ENCODE assay signal across 8 cellular contexts in the genomic region with DNA sequence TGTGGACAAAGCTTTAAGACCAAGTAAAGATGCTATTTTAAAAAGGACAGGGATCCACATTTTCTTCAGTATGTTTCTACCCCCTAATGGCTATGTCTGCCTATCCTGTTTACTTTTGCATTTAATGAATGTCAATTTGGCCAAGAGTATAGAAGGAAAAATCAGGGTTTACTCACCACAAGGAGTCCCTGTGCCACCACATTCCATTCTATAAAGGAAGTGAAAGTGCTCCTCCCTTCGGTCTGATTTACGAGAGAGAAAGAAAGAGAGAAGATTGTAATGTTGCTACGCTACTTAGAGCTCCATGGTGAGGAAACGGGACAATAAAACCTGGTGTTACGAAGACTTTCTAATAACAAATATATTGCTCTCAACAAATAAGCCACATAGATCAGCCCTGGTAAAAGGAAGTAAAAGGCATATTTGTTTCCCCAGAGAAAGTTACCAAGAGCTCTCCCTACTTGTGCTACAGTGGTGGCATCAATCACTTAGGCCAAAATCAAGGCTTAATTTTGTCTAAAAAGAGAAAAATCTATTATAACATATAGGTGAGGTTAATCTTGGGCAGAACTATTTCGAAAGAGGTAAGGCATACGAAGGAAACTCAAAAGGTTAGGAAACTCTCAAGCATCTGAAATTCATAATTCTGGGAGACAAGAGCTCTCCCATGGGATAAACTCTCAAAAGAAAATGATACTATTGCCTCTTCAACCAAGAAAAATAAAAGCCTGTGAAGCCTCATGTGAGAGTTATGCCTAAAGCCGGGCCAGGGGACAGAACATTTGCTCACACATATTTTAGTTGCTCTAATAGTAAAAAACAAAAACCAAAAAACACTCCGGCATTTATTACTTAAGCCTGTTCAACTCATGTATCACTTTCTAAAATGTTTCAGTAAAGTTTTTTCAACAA. TPM values are rescaled to one million over a fixed set of nuclear protein-coding genes. Genes with fewer than 3 reads are reported as not detected.
DNase-seq lines count a peak whose midpoint lies in the region; ATAC-seq, FAIRE-seq and TF ChIP-seq lines count a peak whose summit lies in the region.

No MANE protein-coding gene starts in this region.

- H3K4me3 ChIP-seq in H1 (ENCODE audit: extremely low read depth in 1 of 4, insufficient read depth in 2 of 4, low read depth in 3 of 4, low read length in 4 of 4) (no peak overlapping the region), mucosa of descending colon (no peak overlapping the region)

- peak; percentile 79 for DNase-seq in EH (ENCODE audit: low read depth)
- peak; percentile 50 for DNase-seq in HFFc6
- DNase-seq in NCI-H510A (lab: John Stamatoyannopoulos, UW), result peak; percentile 2
- DNase-seq in H1 (ENCODE audit: low read depth in 1 of 2, low spot score in 2 of 2), result no peak
- DNase-seq in mucosa of descending colon, result peak in 1 of 3 donors; percentile 38
- DNase-seq in HuH-7.5 (ENCODE audit: low spot score), result no peak
- DNase-seq in GDM1 (lab: John Stamatoyannopoulos, UW), result no peak
- DNase-seq in activated T-helper 1 cell treated with anti-CD3 and anti-CD28 coated beads, Interleukin-12 subunit alpha, Interleukin-12 subunit beta, Interleukin-2, Interleukin-4 antibody, amounts not matched to agents 30 ng/mL and 10 ng/mL and 1 ng/mL, durations not matched to agents 14 hours and 24 hours and 36 hours (ENCODE audit: low spot score), result no peak

- H3K14ac ChIP-seq in H1 (ENCODE audit: insufficient read length), result no peak overlapping the region

- FAIRE-seq in H1 (lab: Jason Lieb, UNC), result peak; percentile 93

- no peak overlapping the region for H2BK12ac ChIP-seq in H1 (ENCODE audit: low read depth, low read length)

- H4K8ac ChIP-seq in H1 (ENCODE audit: extremely low read depth, insufficient read depth, low read length), result no peak overlapping the region

- no peaks in the 10 kb centered on the region for H3K27me3 Mint-ChIP-seq in HFFc6 (ENCODE audit: insufficient read depth)
- H3K27me3 Mint-ChIP-seq in activated T-helper 1 cell treated with anti-CD3 and anti-CD28 coated beads, Interleukin-12 subunit alpha, Interleukin-12 subunit beta, Interleukin-2, Interleukin-4 antibody, amounts not matched to agents 30 ng/mL and 10 ng/mL and 1 ng/mL, durations not matched to agents 14 hours and 24 hours and 36 hours (ENCODE audit: insufficient read depth), result no peaks in the 10 kb centered on the region

- no peaks in the 10 kb centered on the region for H4K20me1 ChIP-seq in H1 (replicated peaks in 1 of 2; ENCODE audit: control insufficient read depth in 1 of 2, insufficient read depth in 2 of 2, low read length in 2 of 2)

- H3K27ac Mint-ChIP-seq in HFFc6, result peak overlapping the region; percentile 57
- H3K27ac Mint-ChIP-seq in activated T-helper 1 cell treated with anti-CD3 and anti-CD28 coated beads, Interleukin-12 subunit alpha, Interleukin-12 subunit beta, Interleukin-2, Interleukin-4 antibody, amounts not matched to agents 30 ng/mL and 10 ng/mL and 1 ng/mL, durations not matched to agents 14 hours and 24 hours and 36 hours, result no peak overlapping the region

- no peak overlapping the region for H3K4ac ChIP-seq in H1 (replicated peaks; ENCODE audit: insufficient read length, low read depth, low read length)

- H4K91ac ChIP-seq in H1 (replicated peaks; ENCODE audit: insufficient read length, low read length), result no peak overlapping the region

- H3K23ac ChIP-seq in H1 (ENCODE audit: insufficient read length), result no peak overlapping the region

- WGBS in H1 (ENCODE audit: extremely low coverage in 1 of 2, insufficient coverage in 1 of 2, insufficient read length in 1 of 2, insufficient replicate concordance in 2 of 2, low coverage in 1 of 2, low lambda C conversion rate in 2 of 2, missing lambda C conversion rate in 1 of 2), 2 experiments, result 69% methylated on average over 9 of the region's 9 CpGs; no CpG with 5 or more reads in 1 of the 2 experiments

- H3K4me1 ChIP-seq in H1 (replicated peaks in 1 of 4; ENCODE audit: control insufficient read depth in 3 of 4, insufficient read depth in 4 of 4, low read length in 3 of 4) (peaks cover 0 to 3% (median 1%) of the 10 kb centered on the region in 4 experiments; a peak in 2 of 7 replicates), mucosa of descending colon (ENCODE audit: low read depth) (peaks cover 5% of the 10 kb centered on the region)

- no peak overlapping the region for H3K9ac ChIP-seq in H1 (replicated peaks in 1 of 4; ENCODE audit: extremely low read depth in 1 of 4, low read depth in 3 of 4, low read length in 3 of 4)

- no peaks in the 10 kb centered on the region for H3K79me2 ChIP-seq in H1 (ENCODE audit: control insufficient read depth in 1 of 2, insufficient read depth in 2 of 2, low read length in 2 of 2)

- no peak overlapping the region for H3K56ac ChIP-seq in H1 (replicated peaks; ENCODE audit: insufficient read length, low read depth, low read length)

- no peak overlapping the region for H2BK5ac ChIP-seq in H1 (ENCODE audit: low read depth, low read length)

- H3K23me2 ChIP-seq in H1 (ENCODE audit: low read depth, low read length), result no peaks in the 10 kb centered on the region

- H2BK15ac ChIP-seq in H1 (ENCODE audit: low read length), result no peak overlapping the region

- ATAC-seq in mucosa of descending colon, result peak; percentile 99

- TF ChIP-seq POLR2A in H1 (IDR thresholded peaks at IDR 0.05; ENCODE audit: control extremely low read depth in 1 of 2, low read depth in 2 of 2, low read length in 2 of 2), result no peak

- H2BK120ac ChIP-seq in H1 (replicated peaks; ENCODE audit: low read depth, low read length), result no peak overlapping the region

- no peaks in the 10 kb centered on the region for H3K9me3 Mint-ChIP-seq in HFFc6
- no peaks in the 10 kb centered on the region for H3K9me3 Mint-ChIP-seq in activated T-helper 1 cell treated with anti-CD3 and anti-CD28 coated beads, Interleukin-12 subunit alpha, Interleukin-12 subunit beta, Interleukin-2, Interleukin-4 antibody, amounts not matched to agents 30 ng/mL and 10 ng/mL and 1 ng/mL, durations not matched to agents 14 hours and 24 hours and 36 hours

- peak overlapping the region; percentile 66 for H3K4me3 Mint-ChIP-seq in HFFc6
- no peak overlapping the region for H3K4me3 Mint-ChIP-seq in activated T-helper 1 cell treated with anti-CD3 and anti-CD28 coated beads, Interleukin-12 subunit alpha, Interleukin-12 subunit beta, Interleukin-2, Interleukin-4 antibody, amounts not matched to agents 30 ng/mL and 10 ng/mL and 1 ng/mL, durations not matched to agents 14 hours and 24 hours and 36 hours

- H2BK20ac ChIP-seq in H1 (ENCODE audit: low read length), result no peak overlapping the region

- H3K27me3 ChIP-seq in H1 (replicated peaks in 1 of 4; ENCODE audit: control insufficient read depth in 3 of 4, extremely low read depth in 1 of 4, insufficient read depth in 3 of 4, low read length in 3 of 4), result no peaks in the 10 kb centered on the region

- no peak overlapping the region for H3K18ac ChIP-seq in H1 (ENCODE audit: extremely low read depth, low read length)

- peak overlapping the region in 1 of 2 experiments; percentile 24; a peak in 2 of 4 replicates for H3K4me2 ChIP-seq in H1 (ENCODE audit: insufficient read depth in 1 of 2, low read depth in 2 of 2, low read length in 2 of 2)

- H3K27ac ChIP-seq in H1 (ENCODE audit: low read depth, low read length), result no peak overlapping the region

- POLR2A ChIA-PET in H1 (lab: Charles Lee; ENCODE audit: partially characterized antibody), result interaction anchor here (0.8 to 1.5 kb wide), 5 partner anchors 10 to 181 kb away, joined by 3 to 7 read pairs (median 3); a partner anchor contains a TSS

- no peaks in the 10 kb centered on the region for H3K9me3 ChIP-seq in H1 (ENCODE audit: insufficient read depth in 2 of 2, low read depth in 1 of 2, low read length in 1 of 2)
- H3K9me3 ChIP-seq in mucosa of descending colon, result no peaks in the 10 kb centered on the region

- CTCF ChIA-PET in H1 (lab: Charles Lee; ENCODE audit: partially characterized antibody), result interaction anchor here (0.6 to 6.0 kb wide), 30 partner anchors 9 to 1078 kb away, joined by 3 to 57 read pairs (median 3); no protein-coding TSS in a partner anchor

- no peak overlapping the region for H2AFZ ChIP-seq in H1 (ENCODE audit: low read length)

- peak; percentile 53 to 59 for TF ChIP-seq RAD21 in H1 (IDR thresholded peaks at IDR 0.05 in 1 of 2, conservative IDR thresholded peaks at IDR 0.05 in 1 of 2; ENCODE audit: low read depth in 2 of 2, low read length in 2 of 2)

- intact Hi-C loops in mucosa of descending colon (cut with DNase I, micrococcal nuclease), result no loop called here
- intact Hi-C loops in activated T-helper 1 cell treated with anti-CD3 and anti-CD28 coated beads, Interleukin-12 subunit alpha, Interleukin-12 subunit beta, Interleukin-2, Interleukin-4 antibody, amounts not matched to agents 30 ng/mL and 10 ng/mL and 1 ng/mL, durations not matched to agents 14 hours and 24 hours and 36 hours (cut with micrococcal nuclease), result no loop called here

- H4K5ac ChIP-seq in H1 (ENCODE audit: insufficient read length, low read depth, low read length), result no peak overlapping the region

- no peaks in the 10 kb centered on the region for H3K36me3 Mint-ChIP-seq in HFFc6 (ENCODE audit: low read depth)
- peaks cover 23% of the 10 kb centered on the region for H3K36me3 Mint-ChIP-seq in activated T-helper 1 cell treated with anti-CD3 and anti-CD28 coated beads, Interleukin-12 subunit alpha, Interleukin-12 subunit beta, Interleukin-2, Interleukin-4 antibody, amounts not matched to agents 30 ng/mL and 10 ng/mL and 1 ng/mL, durations not matched to agents 14 hours and 24 hours and 36 hours (ENCODE audit: low read depth)

- no peak for TF ChIP-seq EP300 in H1 (IDR thresholded peaks at IDR 0.05; ENCODE audit: borderline replicate concordance in 1 of 2, low read depth in 2 of 2, low read length in 2 of 2)

- peaks cover 19% of the 10 kb centered on the region for H3K4me1 Mint-ChIP-seq in HFFc6 (ENCODE audit: low read depth)
- H3K4me1 Mint-ChIP-seq in activated T-helper 1 cell treated with anti-CD3 and anti-CD28 coated beads, Interleukin-12 subunit alpha, Interleukin-12 subunit beta, Interleukin-2, Interleukin-4 antibody, amounts not matched to agents 30 ng/mL and 10 ng/mL and 1 ng/mL, durations not matched to agents 14 hours and 24 hours and 36 hours (ENCODE audit: low read depth), result peaks cover 20% of the 10 kb centered on the region

- no peak overlapping the region for H2AK5ac ChIP-seq in H1 (ENCODE audit: low read depth, low read length)

- no peaks in the 10 kb centered on the region for H3K79me1 ChIP-seq in H1 (ENCODE audit: low read depth, low read length)

- H3K36me3 ChIP-seq in H1 (ENCODE audit: control insufficient read depth in 2 of 4, insufficient read depth in 4 of 4, low read length in 3 of 4), result no peaks in the 10 kb centered on the region
- no peaks in the 10 kb centered on the region for H3K36me3 ChIP-seq in mucosa of descending colon (ENCODE audit: low read depth)

- peak; percentile 53 for TF ChIP-seq CTCF in HFFc6 (IDR thresholded peaks at IDR 0.05)
- peak in 2 of 3 experiments; percentile 53 to 68; a peak in 3 of 4 replicates for TF ChIP-seq CTCF in H1 (IDR thresholded peaks at IDR 0.05; ENCODE audit: control extremely low read depth in 1 of 3, insufficient read depth in 1 of 3, low read depth in 1 of 3, low read length in 3 of 3)
- TF ChIP-seq CTCF in mucosa of descending colon (IDR thresholded peaks at IDR 0.05), result no peak

RNA-seq across cellular contexts. Expression of a gene that starts 29.5 kb away (rescaled TPM):
- total RNA-seq in HFFc6 (2021; fragmentation: NEBNext Ultra II Directional; extraction: Animal tissue kit (Norgen Biotek cat#: 25700)), result 10 to 100 TPM; 11.8 to 17.9 (median 15.3) TPM
- 13.0 and 15.3 TPM in 2 replicates for total RNA-seq in H1 (2021; fragmentation: NEBNext Ultra II Directional; extraction: Animal tissue kit (Norgen Biotek cat#: 25700))
- 2.7 and 4.2 TPM in 2 replicates for polyA plus RNA-seq in H1 (2011; rRNA removed)
- 3.6 TPM for polyA plus RNA-seq in H1 (2011; cell fraction: cytosol; rRNA removed)
- polyA plus RNA-seq in H1 (2011; cell fraction: nucleus; rRNA removed), result 5.0 TPM
- 5.1 to 6.2 TPM (median 5.8 TPM) in 4 replicates for polyA plus RNA-seq in H1 (2012, experiment 1 of 2)
- 0.60 TPM for polyA plus RNA-seq in H1 (2012, experiment 2 of 2)
- 5.8 TPM for polyA plus RNA-seq in H1 (2013, experiment 1 of 2)
- 5.8 TPM for polyA plus RNA-seq in H1 (2013, experiment 2 of 2)
- polyA minus RNA-seq in H1 (2011; rRNA and poly(A)+ RNA removed), result 13.8 and 14.7 TPM in 2 replicates
- polyA minus RNA-seq in H1 (2011; cell fraction: cytosol; rRNA and poly(A)+ RNA removed), result 10.8 TPM
- polyA minus RNA-seq in H1 (2011; cell fraction: nucleus; rRNA and poly(A)+ RNA removed), result 35.9 TPM
- total RNA-seq in mucosa of descending colon, result 10 to 100 TPM; 38.2 to 62.6 (median 38.8) TPM
- total RNA-seq in activated T-helper 1 cell treated with anti-CD3 and anti-CD28 coated beads, Interleukin-12 subunit alpha, Interleukin-12 subunit beta, Interleukin-2, Interleukin-4 antibody, amounts not matched to agents 30 ng/mL and 10 ng/mL and 1 ng/mL, durations not matched to agents 14 hours and 24 hours and 36 hours, result 26.0 and 31.8 TPM in 2 replicates

Comparison
In these comparisons a context has a peak if more than half of its experiments do, and no peak if none do; other contexts are left out.
1. DNase-seq: peak in EH (single experiment), HFFc6 (single experiment) and NCI-H510A (single experiment); none in H1 (0 of 2), HuH-7.5 (single experiment), GDM1 (single experiment) and activated T-helper 1 cell treated with anti-CD3 and anti-CD28 coated beads, Interleukin-12 subunit alpha, Interleukin-12 subunit beta, Interleukin-2, Interleukin-4 antibody, amounts not matched to agents 30 ng/mL and 10 ng/mL and 1 ng/mL, durations not matched to agents 14 hours and 24 hours and 36 hours (single experiment).